ENCODE assay signal across 23 cellular contexts in the genomic region with DNA sequence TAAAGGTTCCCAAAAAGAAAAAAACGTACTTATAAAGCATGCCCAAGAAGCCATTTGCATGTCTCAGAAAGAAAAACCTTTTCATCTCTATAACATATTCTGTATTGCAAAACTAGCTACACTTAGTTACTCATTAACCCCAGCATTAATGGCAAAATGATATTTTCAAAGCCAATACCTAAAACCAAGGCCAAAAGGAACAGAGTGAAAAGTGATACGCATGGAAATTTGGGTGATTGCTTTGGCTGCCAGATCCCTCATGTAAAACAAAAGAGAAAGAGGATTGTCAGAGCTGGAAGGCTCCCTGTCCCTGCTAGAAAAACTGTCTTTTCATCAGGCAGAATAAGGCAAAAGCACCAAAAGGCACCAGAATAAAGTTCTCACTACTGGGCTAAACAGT. TPM values are rescaled to one million over a fixed set of nuclear protein-coding genes. Genes with fewer than 3 reads are reported as not detected.
"Had no signal": no experiment of that assay in that cellular context is flagged by ENCODE, and none has a peak within 500 bp of the region (broad histone marks: within the 10 kb centered on the region; RNA-seq: fewer than 3 reads in every experiment).

No MANE protein-coding gene starts in this region.

- H3K4me3 ChIP-seq: colonic mucosa, esophagus muscularis mucosa, gastroesophageal sphincter, heart left ventricle, hepatocyte, left lung, lower lobe of right lung had no signal

- FAIRE-seq: endothelial cell of umbilical vein, frontal cortex, kidney had no signal

- H3K4me2 ChIP-seq: hepatocyte had no signal

- H3K9me3 ChIP-seq: colonic mucosa, esophagus muscularis mucosa, gastroesophageal sphincter, heart left ventricle, left lung, lower lobe of right lung had no signal

- H3K27ac ChIP-seq: colonic mucosa, esophagus muscularis mucosa, foreskin keratinocyte, gastroesophageal sphincter, heart left ventricle, hepatocyte, left lung, lower lobe of right lung had no signal

- H3K36me3 ChIP-seq: colonic mucosa, esophagus muscularis mucosa, gastroesophageal sphincter, heart left ventricle, left lung, lower lobe of right lung had no signal

- DNase-seq: colonic mucosa; cortex of kidney; effector CD8-positive, alpha-beta T cell; effector memory CD8-positive, alpha-beta T cell; foreskin keratinocyte; heart left ventricle; hypothalamus; immature natural killer cell; islet precursor cell; kidney; kidney glomerular epithelial cell; left colon; left lung; left ventricle myocardium superior; lower lobe of right lung; mesenchymal stem cell; midbrain; naive thymus-derived CD4-positive, alpha-beta T cell had no signal

- ATAC-seq: effector memory CD8-positive, alpha-beta T cell; foreskin keratinocyte; gastroesophageal sphincter; heart left ventricle; left colon; left lung; left ventricle myocardium superior; lower lobe of right lung; naive thymus-derived CD4-positive, alpha-beta T cell had no signal

- H3K4me1 ChIP-seq: colonic mucosa, esophagus muscularis mucosa, foreskin keratinocyte, gastroesophageal sphincter, heart left ventricle, left lung, lower lobe of right lung had no signal

- H3K27me3 ChIP-seq: colonic mucosa, esophagus muscularis mucosa, gastroesophageal sphincter, hepatocyte, left lung had no signal

RNA-seq across cellular contexts. Expression of a gene that starts 46.8 kb away (rescaled TPM):
- total RNA-seq: endothelial cell of umbilical vein had no signal
